12 cellular contexts compared by ENCODE assay signal in genomic region chr20:4067600-4068261, GRCh38. TPM values are rescaled to one million over a fixed set of nuclear protein-coding genes. Genes with fewer than 3 reads are reported as not detected.
DNase-seq lines count a peak whose midpoint lies in the region; ATAC-seq, FAIRE-seq and TF ChIP-seq lines count a peak whose summit lies in the region.
"Had no signal": no experiment of that assay in that cellular context is flagged by ENCODE, and none has a peak within 500 bp of the region (broad histone marks: within the 10 kb centered on the region; RNA-seq: fewer than 3 reads in every experiment).

No MANE protein-coding gene starts in this region.

- ATAC-seq in PC-3 (peak; percentile 55), lower lobe of right lung (no peak)

- BruUV-seq in PC-3 (replicated peaks; lab: Mats Ljungman, UMichigan), result no TSS peak

- no peaks in the 10 kb centered on the region for H3K36me3 Mint-ChIP-seq in dendritic cell treated with granulocyte-macrophage colony-stimulating factor and Interleukin-4, amounts not matched to agents 40 ng/mL and 50 ng/mL, for 4 days (ENCODE audit: low read depth)

- H3K4me1 Mint-ChIP-seq in dendritic cell treated with granulocyte-macrophage colony-stimulating factor and Interleukin-4, amounts not matched to agents 40 ng/mL and 50 ng/mL, for 4 days (ENCODE audit: low read depth), result peaks cover 90% of the 10 kb centered on the region

- POLR2A ChIA-PET in PC-3 (lab: Charles Lee; ENCODE audit: unreplicated experiment), result no interaction called here

- H3K27me3 ChIP-seq in PC-3 (ENCODE audit: low read length), result no peaks in the 10 kb centered on the region
- H3K27me3 ChIP-seq in sigmoid colon, result no peaks in the 10 kb centered on the region
- no peaks in the 10 kb centered on the region for H3K27me3 ChIP-seq in lower lobe of right lung (ENCODE audit: low read depth)

- no peak overlapping the region for H2AFZ ChIP-seq in PC-3 (ENCODE audit: low read length)

- H3K36me3 ChIP-seq in PC-3 (ENCODE audit: low read depth, low read length), result no peaks in the 10 kb centered on the region
- H3K36me3 ChIP-seq in sigmoid colon, result no peaks in the 10 kb centered on the region
- no peaks in the 10 kb centered on the region for H3K36me3 ChIP-seq in lower lobe of right lung

- TF ChIP-seq CTCF in PC-3 (conservative IDR thresholded peaks at IDR 0.05; ENCODE audit: low read depth, low read length) (no peak), sigmoid colon (IDR thresholded peaks at IDR 0.05) (no peak), lower lobe of right lung (IDR thresholded peaks at IDR 0.05) (no peak)

- WGBS in sigmoid colon, 2 donors, result 88 to 94% methylated on average over 8 of the region's 8 CpGs

- H3K4me1 ChIP-seq in PC-3 (ENCODE audit: insufficient read depth, low read length) (peaks cover 56% of the 10 kb centered on the region), sigmoid colon (peaks cover 0 to 35% (median 16%) of the 10 kb centered on the region in 4 donors), lower lobe of right lung (peaks cover 35% of the 10 kb centered on the region)

- no peaks in the 10 kb centered on the region for H3K9me2 ChIP-seq in PC-3 (replicated peaks; ENCODE audit: low read length)

- peak; percentile 54 for DNase-seq in H54 (ENCODE audit: insufficient read length, low spot score)
- DNase-seq in PC-3, result peak; percentile 88
- DNase-seq in sigmoid colon, result peak; percentile 44
- no peak for DNase-seq in lower lobe of right lung
- DNase-seq in activated gamma-delta T cell (lab: John Stamatoyannopoulos, UW), result no peak
- DNase-seq in DMS53 treated with DMSO at 0.1 percent for 48 hours (lab: John Stamatoyannopoulos, UW; ENCODE audit: unreplicated experiment), result no peak
- DNase-seq: effector memory CD4-positive, alpha-beta T cell; NCI-H526 treated with DMSO at 0.1 percent for 48 hours; T-helper 9 cell had no signal

- H3K9ac ChIP-seq in PC-3 (ENCODE audit: low read length), result no peak overlapping the region

- H3K79me2 ChIP-seq in PC-3 (ENCODE audit: low read length), result no peaks in the 10 kb centered on the region

- TF ChIP-seq POLR2A in H54 (IDR thresholded peaks at IDR 0.05; ENCODE audit: low read depth, low read length) (no peak), sigmoid colon (IDR thresholded peaks at IDR 0.05) (no peak)

- H3K4me3 ChIP-seq in PC-3 (ENCODE audit: low read length) (no peak overlapping the region), sigmoid colon (no peak overlapping the region), lower lobe of right lung (no peak overlapping the region)

- no peaks in the 10 kb centered on the region for H3K27me3 Mint-ChIP-seq in dendritic cell treated with granulocyte-macrophage colony-stimulating factor and Interleukin-4, amounts not matched to agents 40 ng/mL and 50 ng/mL, for 4 days

- H4K20me1 ChIP-seq in PC-3 (ENCODE audit: low read length), result no peaks in the 10 kb centered on the region

- H3K4me2 ChIP-seq in PC-3 (ENCODE audit: low read length), result peak overlapping the region; percentile 17; the same call in 1 of the 2 replicates

- H3K27ac Mint-ChIP-seq in dendritic cell treated with granulocyte-macrophage colony-stimulating factor and Interleukin-4, amounts not matched to agents 40 ng/mL and 50 ng/mL, for 4 days, result peak overlapping the region; percentile 43
- H3K27ac Mint-ChIP-seq: progenitor cell of endocrine pancreas had no signal

- FAIRE-seq in H54 (lab: Jason Lieb, UNC), result no peak
- FAIRE-seq: G401.6 had no signal

- H3K4me3 Mint-ChIP-seq in dendritic cell treated with granulocyte-macrophage colony-stimulating factor and Interleukin-4, amounts not matched to agents 40 ng/mL and 50 ng/mL, for 4 days, result no peak overlapping the region

- TF ChIP-seq EP300 in sigmoid colon (IDR thresholded peaks at IDR 0.05), result no peak

- H3K9me3 ChIP-seq in PC-3 (ENCODE audit: low read length) (no peaks in the 10 kb centered on the region), sigmoid colon (no peaks in the 10 kb centered on the region), lower lobe of right lung (no peaks in the 10 kb centered on the region)

- H3K27ac ChIP-seq in PC-3 (ENCODE audit: low read length) (peak overlapping the region; percentile 23; the same call in 1 of the 2 replicates), sigmoid colon (peak overlapping the region in 1 of 4 donors; percentile 10), lower lobe of right lung (no peak overlapping the region)

- H3F3A ChIP-seq in PC-3 (ENCODE audit: low read length, unreplicated experiment), result peaks cover 9% of the 10 kb centered on the region

- no peaks in the 10 kb centered on the region for H3K9me3 Mint-ChIP-seq in dendritic cell treated with granulocyte-macrophage colony-stimulating factor and Interleukin-4, amounts not matched to agents 40 ng/mL and 50 ng/mL, for 4 days

- intact Hi-C loops in PC-3 (cut with micrococcal nuclease), result no loop called here
- intact Hi-C loops in dendritic cell treated with granulocyte-macrophage colony-stimulating factor and Interleukin-4, amounts not matched to agents 40 ng/mL and 50 ng/mL, for 4 days (cut with micrococcal nuclease), result no loop called here
- intact Hi-C loops in sigmoid colon (cut with DNase I), result no loop called here
- intact Hi-C loops in lower lobe of right lung (cut with DNase I), result no loop called here

- CTCF ChIA-PET in PC-3 (lab: Charles Lee), result no interaction called here

RNA-seq across cellular contexts. Expression of gene RNF24, which starts 52.4 kb away (rescaled TPM):
- total RNA-seq in PC-3 (2014; rRNA removed) (8.2 and 10.5 TPM in 2 replicates), sigmoid colon (10 to 100 TPM in 2 of 4 donors, 1 to 10 TPM in 2; 5.6 to 11.0 (median 9.9) TPM), lower lobe of right lung (25.1 TPM)
- polyA plus RNA-seq in sigmoid colon, result 1 to 10 TPM in 2 of 3 donors, under 1 TPM in 1; 0.60 to 4.6 (median 1.4) TPM

Comparison
In these comparisons a context has a peak if more than half of its experiments do, and no peak if none do; other contexts are left out.
1. DNase-seq: peak in H54 (single experiment), PC-3 (single experiment) and sigmoid colon (single experiment); none in lower lobe of right lung (single experiment), activated gamma-delta T cell (single experiment) and DMS53 treated with DMSO at 0.1 percent for 48 hours (single experiment).